ENCODE assay signal across 25 cellular contexts in genomic region chr19:805600-806550, GRCh38. TPM values are rescaled to one million over a fixed set of nuclear protein-coding genes. Genes with fewer than 3 reads are reported as not detected.
A peak's percentile ranks its signal among the peaks of the same experiment; 100 is the strongest.
DNase-seq lines count a peak whose midpoint lies in the region; ATAC-seq and TF ChIP-seq lines count a peak whose summit lies in the region.
"Had no signal": no experiment of that assay in that cellular context is flagged by ENCODE, and none has a peak within 500 bp of the region (broad histone marks: within the 10 kb centered on the region; RNA-seq: fewer than 3 reads in every experiment).

No MANE protein-coding gene starts in this region.

- ATAC-seq in left ventricle myocardium superior (no peak), lower lobe of right lung (no peak), GM18909 (IDR thresholded peaks at IDR 0.05; ENCODE audit: poor library complexity, unreplicated experiment) (no peak), HG03442 (IDR thresholded peaks at IDR 0.05; ENCODE audit: unreplicated experiment) (no peak)
- ATAC-seq: HCT116 had no signal

- H3K9me3 ChIP-seq in left ventricle myocardium inferior (replicated peaks) (no peaks in the 10 kb centered on the region), lower lobe of right lung (no peaks in the 10 kb centered on the region)
- H3K9me3 ChIP-seq: transverse colon had no signal

- intact Hi-C loops in left ventricle myocardium superior (cut with micrococcal nuclease) (no loop called here), left ventricle myocardium inferior (cut with micrococcal nuclease) (no loop called here), lower lobe of right lung (cut with DNase I) (no loop called here)

- H3K27me3 ChIP-seq in left ventricle myocardium inferior (ENCODE audit: low read depth): no peaks in the 10 kb centered on the region
- H3K27me3 ChIP-seq in lower lobe of right lung (ENCODE audit: low read depth): no peaks in the 10 kb centered on the region
- H3K27me3 ChIP-seq: hepatocyte, transverse colon had no signal

- H3K27ac ChIP-seq in left ventricle myocardium inferior (replicated peaks) (no peak overlapping the region), RWPE1 (peak overlapping the region; percentile 99), lower lobe of right lung (no peak overlapping the region), coronary artery (no peak overlapping the region)
- H3K27ac ChIP-seq: C4-2B, hepatocyte, KMS-11, transverse colon had no signal

- no peak overlapping the region for H3K4me3 ChIP-seq in left ventricle myocardium inferior
- no peak overlapping the region for H3K4me3 ChIP-seq in lower lobe of right lung
- no peak overlapping the region for H3K4me3 ChIP-seq in coronary artery
- H3K4me3 ChIP-seq: hepatocyte, transverse colon had no signal

- peaks cover 64% of the 10 kb centered on the region for H3K4me1 ChIP-seq in left ventricle myocardium inferior
- peaks cover 32% of the 10 kb centered on the region for H3K4me1 ChIP-seq in lower lobe of right lung

- H3K36me3 ChIP-seq in left ventricle myocardium inferior (peaks cover 76% of the 10 kb centered on the region), lower lobe of right lung (peaks cover 92% of the 10 kb centered on the region)

- POLR2A ChIA-PET in RWPE1 (lab: Yijun Ruan, JAX; ENCODE audit: low non-redundant PET): no interaction called here

- DNase-seq in left ventricle myocardium superior (peak; percentile 34), left ventricle myocardium inferior (no peak), RWPE1 (ENCODE audit: low spot score) (no peak), lower lobe of right lung (peak; percentile 37), coronary artery (ENCODE audit: low spot score) (no peak), OCI-M2 (lab: John Stamatoyannopoulos, UW; ENCODE audit: unreplicated experiment) (no peak)
- DNase-seq: activated CD4-positive, alpha-beta T cell treated with anti-CD3 and anti-CD28 coated beads for 4 hours; erythroblast; foreskin melanocyte; NCI-H1694 treated with DMSO at 0.1 percent for 48 hours; NCI-H774; OCI-M1; SIG-M5; stimulated activated CD4-positive, alpha-beta T cell treated with anti-CD3 and anti-CD28 coated beads, Interleukin-2, amount 100 ng/mL, for 48 hours; transverse colon had no signal

- CTCF ChIA-PET in RWPE1 (lab: Yijun Ruan, JAX): no interaction called here

- TF ChIP-seq CTCF in left ventricle myocardium inferior (IDR thresholded peaks at IDR 0.05; ENCODE audit: borderline replicate concordance) (no peak), RWPE1 (conservative IDR thresholded peaks at IDR 0.05; ENCODE audit: low read depth) (no peak), lower lobe of right lung (IDR thresholded peaks at IDR 0.05) (no peak), coronary artery (IDR thresholded peaks at IDR 0.05) (no peak)

RNA-seq across cellular contexts. Expression of gene PTBP1, which starts 8.6 kb away (rescaled TPM):
- total RNA-seq in left ventricle myocardium superior (58.1 TPM), left ventricle myocardium inferior (55.6 TPM), lower lobe of right lung (254 TPM)

RNA-seq across cellular contexts. Expression of gene PLPPR3, which starts 15.9 kb away (rescaled TPM):
- not detected for total RNA-seq in left ventricle myocardium superior
- not detected for total RNA-seq in left ventricle myocardium inferior
- 2.1 TPM for total RNA-seq in lower lobe of right lung
- total RNA-seq: activated naive CD4-positive, alpha-beta T cell treated with anti-CD3 and anti-CD28 coated beads, Interleukin-2, amount 50 U/mL, for 72 hours; activated T-helper 1 cell treated with anti-CD3 and anti-CD28 coated beads, Interleukin-12 subunit alpha, Interleukin-12 subunit beta, Interleukin-2, Interleukin-4 antibody, amounts not matched to agents 30 ng/mL and 10 ng/mL and 1 ng/mL, durations not matched to agents 14 hours and 24 hours and 36 hours; omental fat pad; transverse colon had no signal

RNA-seq across cellular contexts. Expression of gene AZU1, which starts 21.8 kb away (rescaled TPM):
- not detected for total RNA-seq in left ventricle myocardium superior
- not detected for total RNA-seq in left ventricle myocardium inferior
- 1.7 TPM for total RNA-seq in lower lobe of right lung
- total RNA-seq: activated naive CD4-positive, alpha-beta T cell treated with anti-CD3 and anti-CD28 coated beads, Interleukin-2, amount 50 U/mL, for 72 hours; activated T-helper 1 cell treated with anti-CD3 and anti-CD28 coated beads, Interleukin-12 subunit alpha, Interleukin-12 subunit beta, Interleukin-2, Interleukin-4 antibody, amounts not matched to agents 30 ng/mL and 10 ng/mL and 1 ng/mL, durations not matched to agents 14 hours and 24 hours and 36 hours; hepatocyte; renal cortical epithelial cell; transverse colon had no signal

RNA-seq across cellular contexts. Expression of gene PRTN3, which starts 34.9 kb away (rescaled TPM):
- total RNA-seq in left ventricle myocardium superior (not detected), left ventricle myocardium inferior (not detected), lower lobe of right lung (not detected)
- total RNA-seq: activated naive CD4-positive, alpha-beta T cell treated with anti-CD3 and anti-CD28 coated beads, Interleukin-2, amount 50 U/mL, for 72 hours; activated T-helper 1 cell treated with anti-CD3 and anti-CD28 coated beads, Interleukin-12 subunit alpha, Interleukin-12 subunit beta, Interleukin-2, Interleukin-4 antibody, amounts not matched to agents 30 ng/mL and 10 ng/mL and 1 ng/mL, durations not matched to agents 14 hours and 24 hours and 36 hours; hepatocyte; omental fat pad; renal cortical epithelial cell; transverse colon had no signal

RNA-seq across cellular contexts. Expression of gene ELANE, which starts 46.2 kb away (rescaled TPM):
- total RNA-seq in left ventricle myocardium superior: 1.5 TPM
- total RNA-seq in left ventricle myocardium inferior: 0.58 TPM
- total RNA-seq in lower lobe of right lung: 0.97 TPM
- total RNA-seq: activated naive CD4-positive, alpha-beta T cell treated with anti-CD3 and anti-CD28 coated beads, Interleukin-2, amount 50 U/mL, for 72 hours; activated T-helper 1 cell treated with anti-CD3 and anti-CD28 coated beads, Interleukin-12 subunit alpha, Interleukin-12 subunit beta, Interleukin-2, Interleukin-4 antibody, amounts not matched to agents 30 ng/mL and 10 ng/mL and 1 ng/mL, durations not matched to agents 14 hours and 24 hours and 36 hours; renal cortical epithelial cell had no signal

Comparison
In these comparisons a context has a peak if more than half of its experiments do, and no peak if none do; other contexts are left out.
1. DNase-seq: peak in left ventricle myocardium superior (single experiment) and lower lobe of right lung (single experiment); none in left ventricle myocardium inferior (single experiment), RWPE1 (single experiment), coronary artery (single experiment) and OCI-M2 (single experiment).